ENCODE assay signal across 29 cellular contexts in the genomic region with DNA sequence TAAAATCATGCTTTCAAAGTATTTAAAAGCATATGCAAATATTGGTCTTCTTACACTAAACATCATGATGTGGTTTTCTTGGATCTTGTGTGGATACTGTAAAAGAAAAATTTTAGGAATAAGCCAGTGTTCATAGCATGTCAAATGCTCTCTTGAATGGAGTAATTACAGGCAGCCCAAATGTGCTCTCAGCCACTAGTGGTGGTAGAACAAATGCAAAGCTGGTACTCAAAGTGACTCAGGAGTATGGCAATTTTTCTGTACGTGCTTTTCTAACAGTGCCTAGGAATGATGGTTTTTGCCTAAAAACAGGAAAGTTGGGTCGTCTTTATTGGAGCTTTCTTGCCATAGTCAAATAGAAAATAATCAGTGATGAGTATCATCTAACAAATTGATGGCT.
"Had no signal": no experiment of that assay in that cellular context is flagged by ENCODE, and none has a peak within 500 bp of the region (broad histone marks: within the 10 kb centered on the region; RNA-seq: fewer than 3 reads in every experiment).

No MANE protein-coding gene starts in this region.

- H3K27ac Mint-ChIP-seq: activated CD8-positive, alpha-beta T cell treated with anti-CD3 and anti-CD28 coated beads, Interleukin-2, amount 10 ng/mL, durations not matched to agents 7 days and 5 days; activated naive CD4-positive, alpha-beta T cell treated with anti-CD3 and anti-CD28 coated beads, Interleukin-2, amount 50 U/mL, for 24 hours; activated T-helper 1 cell treated with anti-CD3 and anti-CD28 coated beads, Interleukin-12 subunit alpha, Interleukin-12 subunit beta, Interleukin-2, Interleukin-4 antibody, amounts not matched to agents 30 ng/mL and 10 ng/mL and 1 ng/mL, durations not matched to agents 14 hours and 24 hours and 36 hours had no signal

- H3K4me1 Mint-ChIP-seq: activated naive CD4-positive, alpha-beta T cell treated with anti-CD3 and anti-CD28 coated beads, Interleukin-2, amount 50 U/mL, for 24 hours; central memory CD8-positive, alpha-beta T cell had no signal

- DNase-seq: activated CD4-positive, alpha-beta T cell treated with anti-CD3 and anti-CD28 coated beads for 4 hours; activated CD4-positive, alpha-beta T cell treated with anti-CD3 and anti-CD28 coated beads, Interleukin-2, amount 50 U/mL, for 4 hours; activated CD8-positive, alpha-beta memory T cell treated with anti-CD3 and anti-CD28 coated beads, Interleukin-2, amount 50 U/mL, for 48 hours; activated CD8-positive, alpha-beta T cell treated with anti-CD3 and anti-CD28 coated beads, Interleukin-2, amount 10 ng/mL, durations not matched to agents 7 days and 5 days; activated effector memory CD4-positive, alpha-beta T cell treated with Interleukin-2 at 50 U/mL for 16 hours; activated naive CD4-positive, alpha-beta T cell; activated T-cell treated with anti-CD3 and anti-CD28 coated beads, Interleukin-2, amount 50 U/mL, for 1 hour; aorta; body of pancreas; Karpas-422; NCI-H1105 treated with DMSO at 0.1 percent for 48 hours; NCI-H1436 treated with DMSO at 0.1 percent for 48 hours; NCI-H187 treated with DMSO at 0.1 percent for 48 hours; NCI-H2081 treated with DMSO at 0.1 percent for 48 hours; NCI-H2171 treated with DMSO at 0.1 percent for 48 hours; NCI-H345; NCI-H510A; NCI-H526 treated with DMSO at 0.1 percent for 48 hours; NCI-H82; Peyer's patch; Right ventricle myocardium superior; SJCRH30; SK-N-SH; T-helper 1 cell had no signal

- H3K9ac ChIP-seq: SK-N-SH had no signal

- H3K4me2 ChIP-seq: SK-N-SH had no signal

- H3K4me3 Mint-ChIP-seq: activated CD8-positive, alpha-beta T cell treated with anti-CD3 and anti-CD28 coated beads, Interleukin-2, amount 10 ng/mL, durations not matched to agents 7 days and 5 days; activated naive CD4-positive, alpha-beta T cell treated with anti-CD3 and anti-CD28 coated beads, Interleukin-2, amount 50 U/mL, for 24 hours; activated T-helper 1 cell treated with anti-CD3 and anti-CD28 coated beads, Interleukin-12 subunit alpha, Interleukin-12 subunit beta, Interleukin-2, Interleukin-4 antibody, amounts not matched to agents 30 ng/mL and 10 ng/mL and 1 ng/mL, durations not matched to agents 14 hours and 24 hours and 36 hours; central memory CD8-positive, alpha-beta T cell had no signal

- H3K9me2 ChIP-seq: SK-N-SH had no signal

- H3K27me3 ChIP-seq: body of pancreas, Peyer's patch, SJCRH30 had no signal

- H3K4me3 ChIP-seq: body of pancreas, Peyer's patch, SJCRH30 had no signal

- H3K27ac ChIP-seq: body of pancreas, Peyer's patch, RWPE1, SJCRH30 had no signal

- ATAC-seq: activated CD4-positive, CD25-positive, alpha-beta regulatory T cell treated with anti-CD3 and anti-CD28 coated beads, Interleukin-2, amount 50 U/mL, for 24 hours; activated CD8-positive, alpha-beta T cell treated with anti-CD3 and anti-CD28 coated beads, Interleukin-2, amount 10 ng/mL, durations not matched to agents 7 days and 5 days; body of pancreas had no signal

- H3K27me3 Mint-ChIP-seq: activated naive CD4-positive, alpha-beta T cell treated with anti-CD3 and anti-CD28 coated beads, Interleukin-2, amount 50 U/mL, for 24 hours; central memory CD8-positive, alpha-beta T cell had no signal

- H3K9me3 Mint-ChIP-seq: activated naive CD4-positive, alpha-beta T cell treated with anti-CD3 and anti-CD28 coated beads, Interleukin-2, amount 50 U/mL, for 24 hours had no signal

- H3K4me1 ChIP-seq: Peyer's patch had no signal
